18 cellular contexts compared by ENCODE assay signal in genomic region chr9:125544474-125544873, GRCh38.
DNase-seq lines count a peak whose midpoint lies in the region; ATAC-seq, FAIRE-seq and TF ChIP-seq lines count a peak whose summit lies in the region.
"Had no signal": no experiment of that assay in that cellular context is flagged by ENCODE, and none has a peak within 500 bp of the region (broad histone marks: within the 10 kb centered on the region; RNA-seq: fewer than 3 reads in every experiment).

No MANE protein-coding gene starts in this region.

- dilution Hi-C loops in IMR-90 (cut with HindIII; ENCODE audit: low sequenced_read_pairs, unreplicated experiment) = no loop called here

- peak overlapping the region; percentile 8; the same call in 1 of the 2 replicates for H3K4ac ChIP-seq in IMR-90 (ENCODE audit: low read depth, low read length)

- no peaks in the 10 kb centered on the region for H3K27me3 Mint-ChIP-seq in immature natural killer cell (ENCODE audit: low read depth in 3 of 3)
- H3K27me3 Mint-ChIP-seq: activated CD4-positive, alpha-beta T cell treated with anti-CD3 and anti-CD28 coated beads, Interleukin-2, amount 10 ng/mL, durations not matched to agents 7 days and 5 days; activated naive CD8-positive, alpha-beta T cell; activated T-helper 17 cell treated with anti-CD3 and anti-CD28 coated beads, Interleukin-2, amount 50 U/mL, for 72 hours; T-helper 17 cell had no signal

- no peaks in the 10 kb centered on the region for H3K9me3 Mint-ChIP-seq in immature natural killer cell
- H3K9me3 Mint-ChIP-seq: activated CD4-positive, alpha-beta T cell treated with anti-CD3 and anti-CD28 coated beads, Interleukin-2, amount 10 ng/mL, durations not matched to agents 7 days and 5 days; activated T-helper 17 cell treated with anti-CD3 and anti-CD28 coated beads, Interleukin-2, amount 50 U/mL, for 72 hours had no signal

- no peak overlapping the region for H2AFZ ChIP-seq in IMR-90 (replicated peaks; ENCODE audit: low read length, poor library complexity)

- in situ Hi-C loops in IMR-90 (cut with MboI; ENCODE audit: low sequenced_read_pairs) = no loop called here

- H2AK5ac ChIP-seq in IMR-90 (ENCODE audit: low read depth, low read length) = no peak overlapping the region

- H3K4me2 ChIP-seq in IMR-90 (ENCODE audit: low read depth, low read length) = peak overlapping the region; percentile 18; the same call in 1 of the 2 replicates

- no peak overlapping the region for H3K56ac ChIP-seq in IMR-90 (ENCODE audit: extremely low read depth, insufficient read depth, low read length)

- H3K9me3 ChIP-seq in IMR-90 (ENCODE audit: control insufficient read depth, insufficient read depth, low read length) (no peaks in the 10 kb centered on the region), lower lobe of right lung (no peaks in the 10 kb centered on the region), thoracic aorta (no peaks in the 10 kb centered on the region)
- H3K9me3 ChIP-seq: body of pancreas, SJCRH30 had no signal

- H3K14ac ChIP-seq in IMR-90 (replicated peaks; ENCODE audit: low read depth, low read length) = no peak overlapping the region; the same call in 1 of the 2 replicates

- intact Hi-C loops in IMR-90 (cut with micrococcal nuclease) (no loop called here), lower lobe of right lung (cut with DNase I) (no loop called here)

- H3K36me3 ChIP-seq in IMR-90 (ENCODE audit: control insufficient read depth, insufficient read depth, low read length) = peaks cover 5% of the 10 kb centered on the region
- peaks cover 2% of the 10 kb centered on the region for H3K36me3 ChIP-seq in bronchial epithelial cell (ENCODE audit: control insufficient read depth, insufficient read depth, low read length)
- H3K36me3 ChIP-seq in lower lobe of right lung = peaks cover 9% of the 10 kb centered on the region
- no peaks in the 10 kb centered on the region for H3K36me3 ChIP-seq in thoracic aorta
- H3K36me3 ChIP-seq: SJCRH30 had no signal

- H3K36me3 Mint-ChIP-seq in immature natural killer cell = peaks cover 5 to 13% (median 6%) of the 10 kb centered on the region in 3 donors

- no peak overlapping the region; a peak in 1 of 4 replicates for H4K8ac ChIP-seq in IMR-90 (ENCODE audit: low read depth in 2 of 2, low read length in 2 of 2)

- BruUV-seq in IMR-90 (replicated peaks; lab: Mats Ljungman, UMichigan) = no TSS peak

- peak overlapping the region; percentile 9; the same call in 1 of the 2 replicates for H2BK120ac ChIP-seq in IMR-90 (ENCODE audit: low read depth, low read length)

- POLR2A ChIA-PET in IMR-90 (lab: Charles Lee; ENCODE audit: unreplicated experiment) = no interaction called here

- no peak for TF ChIP-seq RAD21 in IMR-90 (IDR thresholded peaks at IDR 0.05; ENCODE audit: low read length)

- no peak overlapping the region for H3K4me3 Mint-ChIP-seq in immature natural killer cell
- H3K4me3 Mint-ChIP-seq: activated CD4-positive, alpha-beta T cell treated with anti-CD3 and anti-CD28 coated beads, Interleukin-2, amount 10 ng/mL, durations not matched to agents 7 days and 5 days; activated naive CD8-positive, alpha-beta T cell; activated T-helper 17 cell treated with anti-CD3 and anti-CD28 coated beads, Interleukin-2, amount 50 U/mL, for 72 hours; T-helper 17 cell had no signal

- no peaks in the 10 kb centered on the region for H3K4me1 Mint-ChIP-seq in immature natural killer cell
- H3K4me1 Mint-ChIP-seq: activated CD4-positive, alpha-beta T cell treated with anti-CD3 and anti-CD28 coated beads, Interleukin-2, amount 10 ng/mL, durations not matched to agents 7 days and 5 days; activated T-helper 17 cell treated with anti-CD3 and anti-CD28 coated beads, Interleukin-2, amount 50 U/mL, for 72 hours had no signal

- H4K20me1 ChIP-seq in IMR-90 (ENCODE audit: insufficient read depth, low read length) = peaks cover 24% of the 10 kb centered on the region; the same call in 1 of the 2 replicates

- H4K5ac ChIP-seq in IMR-90 (ENCODE audit: low read depth, low read length) = peak overlapping the region; percentile 28; the same call in 1 of the 2 replicates

- peak overlapping the region; percentile 10; the same call in 1 of the 2 replicates for H2BK20ac ChIP-seq in IMR-90 (ENCODE audit: low read depth, low read length)

- no CpG with 5 or more reads among the region's 4 CpGs for WGBS in IMR-90 (ENCODE audit: extremely low coverage in 2 of 2, insufficient read length in 1 of 2), 2 experiments

- H3K79me1 ChIP-seq in IMR-90 (ENCODE audit: low read depth in 1 of 2, low read length in 2 of 2) = peaks cover 22 to 38% of the 10 kb centered on the region in 2 experiments

- no peak overlapping the region for H3K27ac Mint-ChIP-seq in immature natural killer cell
- H3K27ac Mint-ChIP-seq: activated CD4-positive, alpha-beta T cell treated with anti-CD3 and anti-CD28 coated beads, Interleukin-2, amount 10 ng/mL, durations not matched to agents 7 days and 5 days; activated naive CD8-positive, alpha-beta T cell; activated T-helper 17 cell treated with anti-CD3 and anti-CD28 coated beads, Interleukin-2, amount 50 U/mL, for 72 hours; T-helper 17 cell had no signal

- H3K9me1 ChIP-seq in IMR-90 (ENCODE audit: insufficient read depth, low read length) = peaks cover 14% of the 10 kb centered on the region

- H3K27ac ChIP-seq in IMR-90 (ENCODE audit: insufficient read depth, low read length) = peak overlapping the region; percentile 74; the same call in 1 of the 2 replicates
- peak overlapping the region; percentile 44 for H3K27ac ChIP-seq in lower lobe of right lung
- H3K27ac ChIP-seq in thoracic aorta = peak overlapping the region; percentile 20 to 50
- H3K27ac ChIP-seq: SJCRH30 had no signal

- H3K4me1 ChIP-seq in IMR-90 (ENCODE audit: control insufficient read depth, insufficient read depth, low read length) = peaks cover 13% of the 10 kb centered on the region
- H3K4me1 ChIP-seq in lower lobe of right lung = peaks cover 32% of the 10 kb centered on the region
- peaks cover 19 to 25% of the 10 kb centered on the region in 2 donors for H3K4me1 ChIP-seq in thoracic aorta (ENCODE audit: control insufficient read depth in 1 of 2, low read depth in 2 of 2)
- H3K4me1 ChIP-seq: SJCRH30 had no signal

- ATAC-seq in IMR-90 (ENCODE audit: low read depth) (no peak), lower lobe of right lung (no peak), thoracic aorta (ENCODE audit: insufficient number of reproducible peaks, low FRiP score, low read depth) (no peak), GM18861 (IDR thresholded peaks at IDR 0.05; ENCODE audit: unreplicated experiment) (no peak), HG03439 (IDR thresholded peaks at IDR 0.05; ENCODE audit: unreplicated experiment) (no peak)
- ATAC-seq: activated T-helper 17 cell treated with anti-CD3 and anti-CD28 coated beads, Interleukin-2, amount 50 U/mL, for 72 hours; left colon; T-helper 17 cell had no signal

- H3K18ac ChIP-seq in IMR-90 (ENCODE audit: low read depth, low read length) = peak overlapping the region; percentile 59; the same call in 1 of the 2 replicates

- H3K27me3 ChIP-seq in IMR-90 (ENCODE audit: control insufficient read depth, insufficient read depth, low read length) (no peaks in the 10 kb centered on the region), bronchial epithelial cell (ENCODE audit: control insufficient read depth, insufficient read depth, low read length) (no peaks in the 10 kb centered on the region), lower lobe of right lung (ENCODE audit: low read depth) (no peaks in the 10 kb centered on the region), thoracic aorta (replicated peaks; ENCODE audit: insufficient read depth) (no peaks in the 10 kb centered on the region)
- H3K27me3 ChIP-seq: body of pancreas, SJCRH30 had no signal

- H2BK15ac ChIP-seq in IMR-90 (ENCODE audit: low read depth, low read length) = peak overlapping the region; percentile 16; the same call in 1 of the 3 replicates

- no peak overlapping the region for H3K4me3 ChIP-seq in IMR-90 (ENCODE audit: insufficient read depth, low read depth, low read length)
- H3K4me3 ChIP-seq in bronchial epithelial cell (ENCODE audit: low read depth, low read length) = no peak overlapping the region
- H3K4me3 ChIP-seq in lower lobe of right lung = no peak overlapping the region
- H3K4me3 ChIP-seq in thoracic aorta = peak overlapping the region; percentile 20
- H3K4me3 ChIP-seq: body of pancreas, SJCRH30 had no signal

- H2AK9ac ChIP-seq in IMR-90 (replicated peaks; ENCODE audit: low read depth, low read length, poor library complexity) = no peak overlapping the region

- CTCF ChIA-PET in IMR-90 (lab: Yijun Ruan, JAX) = interaction anchor here (1.2 to 1.3 kb wide), 2 partner anchors 13 to 14 kb away, joined by 3 read pairs; no protein-coding TSS in a partner anchor

- TF ChIP-seq CTCF in IMR-90 (conservative IDR thresholded peaks at IDR 0.05; ENCODE audit: low read depth, low read length) (no peak), bronchial epithelial cell (IDR thresholded peaks at IDR 0.05; ENCODE audit: insufficient read depth, low read length, severe bottlenecking) (no peak), lower lobe of right lung (IDR thresholded peaks at IDR 0.05) (no peak), thoracic aorta (IDR thresholded peaks at IDR 0.05) (no peak)

- H2BK5ac ChIP-seq in IMR-90 (ENCODE audit: low read depth, low read length, poor library complexity, severe bottlenecking) = peak overlapping the region; percentile 16

- FAIRE-seq in bronchial epithelial cell (lab: Jason Lieb, UNC) = peak; percentile 13
- FAIRE-seq: H54 had no signal

- TF ChIP-seq POLR2A in IMR-90 (IDR thresholded peaks at IDR 0.05; ENCODE audit: low read depth, low read length) = no peak

- DNase-seq in IMR-90 (no peak), bronchial epithelial cell (ENCODE audit: low read depth) (no peak), lower lobe of right lung (no peak), thoracic aorta (ENCODE audit: low spot score) (no peak), immature natural killer cell (no peak)
- DNase-seq: activated CD4-positive, alpha-beta T cell treated with anti-CD3 and anti-CD28 coated beads, Interleukin-2, amount 10 ng/mL, durations not matched to agents 7 days and 5 days; DND-41; KG1; left colon; NCI-H187 treated with DMSO at 0.1 percent for 48 hours; SJCRH30; T-helper 17 cell had no signal

- H4K91ac ChIP-seq in IMR-90 (ENCODE audit: insufficient read depth, low read depth, low read length) = peak overlapping the region; percentile 7; the same call in 1 of the 2 replicates

- no peak overlapping the region for H3K23ac ChIP-seq in IMR-90 (ENCODE audit: low read depth, low read length)

- no peak overlapping the region for H3K9ac ChIP-seq in IMR-90 (ENCODE audit: low read depth, low read length)

TF ChIP-seq in IMR-90, 13 proteins besides CTCF, POLR2A, EP300 and RAD21 (continues in another document):
- TF ChIP-seq CEBPB (IDR thresholded peaks at IDR 0.05; ENCODE audit: low read depth, low read length) = no peak
- TF ChIP-seq MXI1 (IDR thresholded peaks at IDR 0.05; ENCODE audit: borderline replicate concordance, low read depth, low read length) = no peak
- no peak for TF ChIP-seq MAFK (IDR thresholded peaks at IDR 0.05; ENCODE audit: low read depth, low read length)
- no peak for TF ChIP-seq FOS (IDR thresholded peaks at IDR 0.05; ENCODE audit: low read depth, low read length)
- TF ChIP-seq RFX5 (IDR thresholded peaks at IDR 0.05; ENCODE audit: low read depth, low read length) = no peak
- TF ChIP-seq NFE2L2 (IDR thresholded peaks at IDR 0.05; ENCODE audit: low read depth, low read length) = no peak
- no peak for TF ChIP-seq BHLHE40 (IDR thresholded peaks at IDR 0.05; ENCODE audit: low read depth, low read length)
- no peak for TF ChIP-seq RCOR1 (IDR thresholded peaks at IDR 0.05; ENCODE audit: insufficient replicate concordance, low read length)
